Comparison of ENCODE assay signal across 18 cellular contexts in the genomic region with DNA sequence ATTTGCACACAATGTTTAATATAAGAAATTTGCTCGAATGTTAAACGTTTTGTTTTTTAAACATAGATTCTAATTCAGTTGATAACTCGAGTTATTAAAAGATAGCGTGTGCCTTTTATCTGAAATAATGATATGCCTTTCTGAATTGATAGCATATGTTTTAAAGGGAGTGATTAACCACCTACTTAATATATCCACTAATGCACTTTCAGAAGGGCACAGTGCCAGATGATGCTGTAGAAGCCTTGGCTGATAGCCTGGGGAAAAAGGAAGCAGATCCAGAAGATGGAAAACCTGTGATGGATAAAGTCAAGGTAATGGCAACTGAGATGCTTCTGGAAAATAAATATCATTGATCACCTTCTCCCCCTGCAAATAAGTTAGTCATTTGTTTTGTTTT. TPM values are rescaled to one million over a fixed set of nuclear protein-coding genes. Genes with fewer than 3 reads are reported as not detected.
DNase-seq lines count a peak whose midpoint lies in the region.
"Had no signal": no experiment of that assay in that cellular context is flagged by ENCODE, and none has a peak within 500 bp of the region (broad histone marks: within the 10 kb centered on the region; RNA-seq: fewer than 3 reads in every experiment).

No MANE protein-coding gene starts in this region.

- DNase-seq in DMS 273 (lab: John Stamatoyannopoulos, UW; ENCODE audit: unreplicated experiment) (peak; percentile 45), DMS 273 treated with DMSO at 0.1 percent for 48 hours (lab: John Stamatoyannopoulos, UW) (no peak), COR-L47 (lab: John Stamatoyannopoulos, UW) (peak; percentile 37), NCI-H446 treated with DMSO at 0.1 percent for 48 hours (lab: John Stamatoyannopoulos, UW) (peak; percentile 17), dermis blood vessel endothelial cell (peak; percentile 28), ureter (ENCODE audit: low spot score) (no peak), mucosa of gallbladder (ENCODE audit: low spot score) (no peak)
- no peak for DNase-seq in activated naive CD4-positive, alpha-beta T cell (lab: John Stamatoyannopoulos, UW)
- DNase-seq: Caco-2, GDM1, HFFc6, KBM-7, NCI-H1092, NCI-H2029, NCI-H2227 treated with DMSO at 0.1 percent for 48 hours, NCI-H748 treated with DMSO at 0.1 percent for 48 hours, Peyer's patch, Right ventricle myocardium superior had no signal

RNA-seq across cellular contexts. Expression of a gene that starts 53.9 kb away (rescaled TPM):
- 63.6 and 117 TPM in 2 replicates for total RNA-seq in dermis blood vessel endothelial cell
- 88.3 TPM for total RNA-seq in ureter
- total RNA-seq in mucosa of gallbladder: 58.1 TPM

Comparison
In these comparisons a context has a peak if more than half of its experiments do, and no peak if none do; other contexts are left out.
1. DNase-seq: peak in DMS 273 (single experiment), COR-L47 (single experiment), NCI-H446 treated with DMSO at 0.1 percent for 48 hours (single experiment) and dermis blood vessel endothelial cell (single experiment); none in DMS 273 treated with DMSO at 0.1 percent for 48 hours (single experiment), ureter (single experiment), mucosa of gallbladder (single experiment) and activated naive CD4-positive, alpha-beta T cell (0 of 4).